8 cellular contexts compared by ENCODE assay signal in genomic region chr10:121975295-121976086, GRCh38. TPM values are rescaled to one million over a fixed set of nuclear protein-coding genes. Genes with fewer than 3 reads are reported as not detected.
DNase-seq lines count a peak whose midpoint lies in the region; ATAC-seq and TF ChIP-seq lines count a peak whose summit lies in the region.

No MANE protein-coding gene starts in this region.

- peak overlapping the region; percentile 70 to 83 for H3K4me3 ChIP-seq in Panc1 (ENCODE audit: low read depth in 2 of 2, low read length in 2 of 2)
- peak overlapping the region; percentile 80 to 89 (median 84) for H3K4me3 ChIP-seq in fibroblast of lung (replicated peaks in 1 of 4; ENCODE audit: control extremely low read depth in 1 of 4, insufficient read depth in 1 of 4, low read depth in 3 of 4, low read length in 4 of 4)

- no peak; the same call in 1 of the 2 replicates for ATAC-seq in Panc1

- H3K4me1 ChIP-seq in Panc1 (ENCODE audit: control insufficient read depth, insufficient read depth, low read length): peaks cover 8% of the 10 kb centered on the region
- no peaks in the 10 kb centered on the region for H3K4me1 ChIP-seq in fibroblast of lung (ENCODE audit: control insufficient read depth, extremely low read depth, insufficient read depth, low read length)

- peaks cover 3% of the 10 kb centered on the region; the same call in 1 of the 2 replicates for H3K36me3 ChIP-seq in Panc1 (ENCODE audit: control insufficient read depth, insufficient read depth, low read length)
- peaks cover under 1% of the 10 kb centered on the region for H3K36me3 ChIP-seq in fibroblast of lung (ENCODE audit: control insufficient read depth, insufficient read depth, low read length)

- peak overlapping the region; percentile 94 for H2AFZ ChIP-seq in fibroblast of lung (ENCODE audit: low read length)

- H3K79me2 ChIP-seq in fibroblast of lung (ENCODE audit: control insufficient read depth, insufficient read depth, low read length): peaks cover 14% of the 10 kb centered on the region

- no peaks in the 10 kb centered on the region for H3K9me3 Mint-ChIP-seq in activated naive CD4-positive, alpha-beta T cell treated with anti-CD3 and anti-CD28 coated beads, Interleukin-2, amount 50 U/mL, for 24 hours
- H3K9me3 Mint-ChIP-seq in progenitor cell of endocrine pancreas (ENCODE audit: low read depth): peaks cover 10% of the 10 kb centered on the region

- H3K9me3 ChIP-seq in Panc1 (ENCODE audit: control insufficient read depth, insufficient read depth, low read depth, low read length) (peaks cover 5% of the 10 kb centered on the region; the same call in 1 of the 2 replicates), fibroblast of lung (ENCODE audit: control insufficient read depth, insufficient read depth, low read depth, low read length) (no peaks in the 10 kb centered on the region)

- peak overlapping the region; percentile 73 for H3K4me3 Mint-ChIP-seq in activated naive CD4-positive, alpha-beta T cell treated with anti-CD3 and anti-CD28 coated beads, Interleukin-2, amount 50 U/mL, for 24 hours
- peak overlapping the region; percentile 70 for H3K4me3 Mint-ChIP-seq in progenitor cell of endocrine pancreas (ENCODE audit: low read depth)

- H3K27ac Mint-ChIP-seq in activated naive CD4-positive, alpha-beta T cell treated with anti-CD3 and anti-CD28 coated beads, Interleukin-2, amount 50 U/mL, for 24 hours: peak overlapping the region; percentile 41
- peak overlapping the region; percentile 92 for H3K27ac Mint-ChIP-seq in progenitor cell of endocrine pancreas

- DNase-seq in activated naive CD4-positive, alpha-beta T cell (lab: John Stamatoyannopoulos, UW): no peak
- DNase-seq in Panc1 (ENCODE audit: low read depth, low spot score) (no peak), fibroblast of lung (ENCODE audit: low read depth in 2 of 2) (no peak), progenitor cell of endocrine pancreas (ENCODE audit: low spot score, unreplicated experiment) (no peak), NCI-H82 (lab: John Stamatoyannopoulos, UW) (no peak), islet precursor cell (no peak), NCI-H2081 treated with DMSO at 0.1 percent for 48 hours (lab: John Stamatoyannopoulos, UW) (no peak)

- intact Hi-C loops in Panc1 (cut with micrococcal nuclease; ENCODE audit: unreplicated experiment): loop anchor here (10.0 kb wide), 1 partner anchor 139 kb away; no protein-coding TSS in a partner anchor

- in situ Hi-C loops in Panc1 (cut with HindIII; ENCODE audit: low pct_unique_long_range_greater_than_20kb, low sequenced_read_pairs): no loop called here

- H3K27me3 ChIP-seq in Panc1 (ENCODE audit: control insufficient read depth, insufficient read depth, low read length) (no peaks in the 10 kb centered on the region), fibroblast of lung (ENCODE audit: control insufficient read depth, insufficient read depth, low read length) (no peaks in the 10 kb centered on the region)

- H3K9ac ChIP-seq in fibroblast of lung (ENCODE audit: insufficient read depth, low read length): peak overlapping the region; percentile 89

- no peaks in the 10 kb centered on the region for H4K20me1 ChIP-seq in fibroblast of lung (ENCODE audit: control insufficient read depth, extremely low read depth, insufficient read depth, low read length)

- no TSS peak for BruUV-seq in Panc1 (replicated peaks; lab: Mats Ljungman, UMichigan)

- CTCF ChIA-PET in Panc1 (lab: Charles Lee): interaction anchor here (0.5 to 0.6 kb wide), 3 partner anchors 76 to 126 kb away, joined by 3 to 10 read pairs (median 6); no protein-coding TSS in a partner anchor

- peak overlapping the region; percentile 83 for H3K4me2 ChIP-seq in fibroblast of lung (ENCODE audit: extremely low read depth, insufficient read depth, low read length)

- POLR2A ChIA-PET in Panc1 (lab: Charles Lee): no interaction called here

- peaks cover 8% of the 10 kb centered on the region for H3K36me3 Mint-ChIP-seq in activated naive CD4-positive, alpha-beta T cell treated with anti-CD3 and anti-CD28 coated beads, Interleukin-2, amount 50 U/mL, for 24 hours
- peaks cover 10% of the 10 kb centered on the region for H3K36me3 Mint-ChIP-seq in progenitor cell of endocrine pancreas (ENCODE audit: insufficient read depth)

- no peaks in the 10 kb centered on the region for H3K27me3 Mint-ChIP-seq in activated naive CD4-positive, alpha-beta T cell treated with anti-CD3 and anti-CD28 coated beads, Interleukin-2, amount 50 U/mL, for 24 hours
- no peaks in the 10 kb centered on the region for H3K27me3 Mint-ChIP-seq in progenitor cell of endocrine pancreas

- H3K4me1 Mint-ChIP-seq in activated naive CD4-positive, alpha-beta T cell treated with anti-CD3 and anti-CD28 coated beads, Interleukin-2, amount 50 U/mL, for 24 hours: peaks cover 25% of the 10 kb centered on the region
- peaks cover 13% of the 10 kb centered on the region for H3K4me1 Mint-ChIP-seq in progenitor cell of endocrine pancreas (ENCODE audit: low read depth)

- TF ChIP-seq CTCF in Panc1 (IDR thresholded peaks at IDR 0.05) (no peak; the same call in 1 of the 2 replicates), fibroblast of lung (conservative IDR thresholded peaks at IDR 0.05 in 1 of 2, IDR thresholded peaks at IDR 0.05 in 1 of 2; ENCODE audit: low read depth in 1 of 2, low read length in 2 of 2) (no peak), progenitor cell of endocrine pancreas (IDR thresholded peaks at IDR 0.05; ENCODE audit: unreplicated experiment) (no peak)

- peak overlapping the region; percentile 85 for H3K27ac ChIP-seq in Panc1 (ENCODE audit: low read length)
- H3K27ac ChIP-seq in fibroblast of lung (ENCODE audit: insufficient read depth, low read length): peak overlapping the region; percentile 79

RNA-seq across cellular contexts. Expression of gene NSMCE4A, which starts 0.5 kb away (rescaled TPM):
- total RNA-seq in Panc1 (2021; ENCODE audit: unreplicated experiment): 72.2 TPM
- 48.8 TPM for polyA plus RNA-seq in Panc1 (2012; ENCODE audit: insufficient read length)
- 13.2 and 14.4 TPM in 2 replicates for total RNA-seq in fibroblast of lung
- 26.3 and 35.6 TPM in 2 replicates for polyA plus RNA-seq in fibroblast of lung
- polyA plus RNA-seq in fibroblast of lung (2012): 15.7 and 24.0 TPM in 2 replicates
- polyA minus RNA-seq in fibroblast of lung (ENCODE audit: low replicate concordance): 1.5 and 3.7 TPM in 2 replicates
- 57.9 and 58.2 TPM in 2 replicates for total RNA-seq in progenitor cell of endocrine pancreas

RNA-seq across cellular contexts. Expression of gene TACC2, which starts 13.5 kb away (rescaled TPM):
- total RNA-seq in Panc1 (2021; ENCODE audit: unreplicated experiment) (133 TPM), fibroblast of lung (4.6 and 7.6 TPM in 2 replicates), progenitor cell of endocrine pancreas (58.1 and 60.4 TPM in 2 replicates)
- polyA plus RNA-seq in Panc1 (2012; ENCODE audit: insufficient read length): 134 TPM
- polyA plus RNA-seq in fibroblast of lung: 13.0 and 21.3 TPM in 2 replicates
- polyA plus RNA-seq in fibroblast of lung (2012): 16.6 and 19.8 TPM in 2 replicates
- 9.0 and 24.8 TPM in 2 replicates for polyA minus RNA-seq in fibroblast of lung (ENCODE audit: low replicate concordance)

RNA-seq across cellular contexts. Expression of gene ATE1, which starts 47.7 kb away (rescaled TPM):
- total RNA-seq in Panc1 (2021; ENCODE audit: unreplicated experiment) (45.5 TPM), fibroblast of lung (25.4 and 28.1 TPM in 2 replicates), progenitor cell of endocrine pancreas (40.8 and 41.0 TPM in 2 replicates)
- polyA plus RNA-seq in Panc1 (2012; ENCODE audit: insufficient read length): 26.6 TPM
- 16.2 and 19.3 TPM in 2 replicates for polyA plus RNA-seq in fibroblast of lung
- 9.8 and 12.3 TPM in 2 replicates for polyA plus RNA-seq in fibroblast of lung (2012)
- polyA minus RNA-seq in fibroblast of lung (ENCODE audit: low replicate concordance): 11.7 and 14.2 TPM in 2 replicates
